In the genomic region with DNA sequence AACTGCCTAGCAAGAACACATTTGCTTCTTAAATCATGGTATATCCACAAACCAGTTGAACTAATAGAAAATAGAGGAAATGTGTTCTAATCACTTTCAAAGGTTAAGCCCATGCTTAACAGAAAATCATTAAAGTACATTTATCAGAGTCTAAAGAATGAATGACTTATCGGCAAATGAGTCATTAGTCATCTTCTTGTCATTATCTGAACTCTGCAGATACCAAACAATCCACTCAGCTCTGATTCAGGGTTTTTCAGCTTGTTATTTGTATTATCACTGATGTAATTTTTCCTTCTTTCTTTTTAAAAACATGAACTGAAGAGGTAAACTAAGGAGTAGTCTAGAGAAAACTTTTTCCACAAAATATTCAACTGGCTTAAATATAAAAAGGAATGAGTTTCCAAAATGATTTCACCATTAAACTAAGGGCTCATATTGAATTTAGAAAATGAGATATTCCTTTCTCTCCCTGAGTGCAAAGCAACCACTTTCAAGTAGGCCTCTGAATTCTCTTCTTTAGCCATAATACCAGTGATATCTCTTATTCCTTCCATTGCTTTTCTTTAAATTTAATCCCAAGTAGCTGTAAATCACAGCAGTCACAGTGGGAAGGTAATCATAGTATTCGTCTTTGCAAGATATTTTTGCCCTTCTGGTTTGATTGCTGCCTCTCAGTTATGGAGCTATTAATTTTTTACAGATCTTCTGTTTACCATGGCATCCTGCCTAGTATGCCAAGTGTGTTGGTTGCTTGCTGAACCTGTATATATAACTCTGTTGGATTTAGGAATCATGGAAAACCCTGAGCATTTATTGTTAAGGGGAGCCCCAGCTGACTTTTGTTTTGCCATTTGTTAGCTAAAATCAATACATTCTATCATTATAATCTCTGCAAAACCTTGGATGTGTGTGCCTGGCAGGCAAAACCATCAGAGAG, we compare ENCODE assay signal across 16 cellular contexts.
DNase-seq lines count a peak whose midpoint lies in the region; ATAC-seq, FAIRE-seq and TF ChIP-seq lines count a peak whose summit lies in the region.
"Had no signal": no experiment of that assay in that cellular context is flagged by ENCODE, and none has a peak within 500 bp of the region (broad histone marks: within the 10 kb centered on the region; RNA-seq: fewer than 3 reads in every experiment).

No MANE protein-coding gene starts in this region.

- no peak overlapping the region for H3K4me3 Mint-ChIP-seq in mesothelial cell of epicardium
- H3K4me3 Mint-ChIP-seq: central memory CD8-positive, alpha-beta T cell; H9 had no signal

- intact Hi-C loops in HepG2 (cut with micrococcal nuclease; ENCODE audit: unreplicated experiment) (no loop called here), upper lobe of right lung (cut with DNase I) (no loop called here)

- TF ChIP-seq CTCF in liver (IDR thresholded peaks at IDR 0.05; ENCODE audit: low read depth, low read length, missing input control) (no peak), HepG2 (CRISPR knock-in tag; IDR thresholded peaks at IDR 0.05) (no peak), upper lobe of right lung (IDR thresholded peaks at IDR 0.05) (no peak), mesothelial cell of epicardium (IDR thresholded peaks at IDR 0.05; ENCODE audit: unreplicated experiment) (no peak)

- DNase-seq in HepG2 (ENCODE audit: low spot score) (no peak), SHP77 treated with DMSO at 0.1 percent for 48 hours (lab: John Stamatoyannopoulos, UW) (peak; percentile 14), kidney glomerular epithelial cell (lab: John Stamatoyannopoulos, UW) (peak; percentile 72), upper lobe of right lung (no peak), mesothelial cell of epicardium (ENCODE audit: low spot score in 2 of 2, unreplicated experiment in 2 of 2) (no peak)
- no peak for DNase-seq in activated effector memory CD4-positive, alpha-beta T cell treated with Interleukin-2 at 50 U/mL for 16 hours
- DNase-seq: activated CD4-positive, alpha-beta T cell treated with anti-CD3 and anti-CD28 coated beads, Interleukin-2, amount 50 U/mL, for 48 hours; activated naive CD4-positive, alpha-beta T cell treated with Interleukin-2 at 50 U/mL for 16 hours; DMS79 treated with DMSO at 0.1 percent for 48 hours; H9; NCI-H187 had no signal

- H3K4me3 ChIP-seq in liver (ENCODE audit: low read depth in 1 of 3, low read length in 3 of 3) (peak overlapping the region; percentile 10 to 39 (median 10)), HepG2 (replicated peaks in 1 of 3; ENCODE audit: insufficient read depth in 1 of 3, low read depth in 2 of 3, low read length in 3 of 3) (no peak overlapping the region), upper lobe of right lung (no peak overlapping the region)

- no peaks in the 10 kb centered on the region for H3K36me3 Mint-ChIP-seq in mesothelial cell of epicardium

- H3K9me3 ChIP-seq in liver (ENCODE audit: control insufficient read depth in 4 of 4, low read length in 3 of 4) (no peaks in the 10 kb centered on the region), HepG2 (ENCODE audit: low read length) (no peaks in the 10 kb centered on the region), upper lobe of right lung (no peaks in the 10 kb centered on the region)

- no peak for TF ChIP-seq POLR2A in HepG2 (IDR thresholded peaks at IDR 0.05; ENCODE audit: insufficient read depth in 1 of 2, low read depth in 2 of 2, low read length in 2 of 2)

- no peak for ATAC-seq in HepG2
- peak; percentile 79 for ATAC-seq in upper lobe of right lung
- no peak for ATAC-seq in GM18870 (IDR thresholded peaks at IDR 0.05; ENCODE audit: unreplicated experiment)

- H2AFZ ChIP-seq in HepG2 (ENCODE audit: low read length): no peak overlapping the region

- peak overlapping the region in 1 of 2 donors; percentile 15 for H3K27ac ChIP-seq in liver (ENCODE audit: low read depth in 1 of 2, low read length in 2 of 2)
- no peak overlapping the region for H3K27ac ChIP-seq in HepG2 (ENCODE audit: extremely low read length, insufficient read depth, low read length)
- no peak overlapping the region for H3K27ac ChIP-seq in upper lobe of right lung

- H3K4me2 ChIP-seq in HepG2 (ENCODE audit: low read depth, low read length): no peak overlapping the region

- H3K9ac ChIP-seq in liver (ENCODE audit: low read depth in 1 of 2, low read length in 2 of 2): no peak overlapping the region
- H3K9ac ChIP-seq in HepG2 (ENCODE audit: insufficient read depth, low read depth, low read length): no peak overlapping the region

- H3K4me1 ChIP-seq in liver (ENCODE audit: control insufficient read depth in 4 of 4, insufficient read depth in 4 of 4, low read length in 3 of 4) (peaks cover 0 to 17% (median 7%) of the 10 kb centered on the region in 4 donors), HepG2 (ENCODE audit: insufficient read depth, low read length) (no peaks in the 10 kb centered on the region), upper lobe of right lung (no peaks in the 10 kb centered on the region)

- H4K20me1 ChIP-seq in HepG2 (ENCODE audit: insufficient read depth, low read length): no peaks in the 10 kb centered on the region

- no peak for FAIRE-seq in HepG2 (lab: Jason Lieb, UNC)
- FAIRE-seq: GM12892, keratinocyte had no signal

- no peak for TF ChIP-seq EP300 in HepG2 (IDR thresholded peaks at IDR 0.05; ENCODE audit: low read depth in 2 of 2, low read length in 2 of 2)
- no peak for TF ChIP-seq EP300 in HepG2 (CRISPR knock-in tag; IDR thresholded peaks at IDR 0.05; ENCODE audit: borderline replicate concordance)

- TF ChIP-seq RAD21 in liver (IDR thresholded peaks at IDR 0.05): peak in 1 of 2 donors; percentile 27
- TF ChIP-seq RAD21 in HepG2 (CRISPR knock-in tag; IDR thresholded peaks at IDR 0.05): no peak

- WGBS in liver: 26% methylated on average over 2 of the region's 2 CpGs
- 1% methylated on average over 2 of the region's 2 CpGs for WGBS in HepG2 (ENCODE audit: low lambda C conversion rate)

- H3K36me3 ChIP-seq in liver (ENCODE audit: control insufficient read depth in 4 of 4, insufficient read depth in 3 of 4, low read depth in 1 of 4, low read length in 3 of 4) (no peaks in the 10 kb centered on the region), HepG2 (replicated peaks in 1 of 2; ENCODE audit: control insufficient read depth in 1 of 2, insufficient read depth in 2 of 2, low read length in 2 of 2) (no peaks in the 10 kb centered on the region), upper lobe of right lung (no peaks in the 10 kb centered on the region)

- no peaks in the 10 kb centered on the region for H3K79me2 ChIP-seq in HepG2 (ENCODE audit: insufficient read depth, low read length)

- no peak overlapping the region for H3K27ac Mint-ChIP-seq in mesothelial cell of epicardium
- H3K27ac Mint-ChIP-seq: H9 had no signal

- in situ Hi-C loops in HepG2 (cut with HindIII; ENCODE audit: extremely low pct_ligation_motif_present, low pct_unique_long_range_greater_than_20kb): no loop called here

- CTCF ChIA-PET in HepG2 (lab: Yijun Ruan, JAX; ENCODE audit: low intra/inter-chr PET ratio, low total read pairs): no interaction called here

- H3K27me3 Mint-ChIP-seq in mesothelial cell of epicardium (ENCODE audit: low read depth): no peaks in the 10 kb centered on the region
- H3K27me3 Mint-ChIP-seq: central memory CD8-positive, alpha-beta T cell had no signal

- POLR2A ChIA-PET in HepG2 (lab: Yijun Ruan, JAX): no interaction called here

- H3K9me3 Mint-ChIP-seq in mesothelial cell of epicardium: no peaks in the 10 kb centered on the region
- H3K9me3 Mint-ChIP-seq: H9 had no signal

- no peaks in the 10 kb centered on the region for H3K27me3 ChIP-seq in liver (ENCODE audit: control insufficient read depth in 4 of 4, insufficient read depth in 4 of 4, low read length in 3 of 4)
- no peaks in the 10 kb centered on the region for H3K27me3 ChIP-seq in HepG2 (ENCODE audit: control insufficient read depth in 1 of 2, insufficient read depth in 2 of 2, low read length in 2 of 2)
- H3K27me3 ChIP-seq in upper lobe of right lung: no peaks in the 10 kb centered on the region

- peaks cover 10% of the 10 kb centered on the region for H3K4me1 Mint-ChIP-seq in mesothelial cell of epicardium
- H3K4me1 Mint-ChIP-seq: central memory CD8-positive, alpha-beta T cell had no signal

- BruUV-seq in HepG2 (replicated peaks; lab: Mats Ljungman, UMichigan): no TSS peak

TF ChIP-seq in liver, 16 proteins besides CTCF, POLR2A, EP300 and RAD21 (continues in another document):
- peak; percentile 70 for TF ChIP-seq SP1 (IDR thresholded peaks at IDR 0.05)

TF ChIP-seq in HepG2, 621 proteins besides CTCF, POLR2A, EP300 and RAD21 (continues in another document):
- TF ChIP-seq SCMH1 (CRISPR knock-in tag; IDR thresholded peaks at IDR 0.05; ENCODE audit: borderline replicate concordance) (no peak), KDM2A (CRISPR knock-in tag; IDR thresholded peaks at IDR 0.05; ENCODE audit: borderline replicate concordance, low read depth) (no peak), SIX1 (CRISPR knock-in tag; IDR thresholded peaks at IDR 0.05; ENCODE audit: borderline replicate concordance) (no peak), SMARCC2 (IDR thresholded peaks at IDR 0.05) (no peak), TBX2 (CRISPR knock-in tag; IDR thresholded peaks at IDR 0.05; ENCODE audit: borderline replicate concordance) (no peak), ZNF136 (CRISPR knock-in tag; IDR thresholded peaks at IDR 0.05; ENCODE audit: low read depth) (no peak), ZNF10 (CRISPR knock-in tag; IDR thresholded peaks at IDR 0.05; ENCODE audit: borderline replicate concordance, low read depth) (no peak), ZNF331 (CRISPR knock-in tag; IDR thresholded peaks at IDR 0.05) (no peak), KDM5B (CRISPR knock-in tag; IDR thresholded peaks at IDR 0.05; ENCODE audit: borderline replicate concordance) (no peak)
- TF ChIP-seq, protein P1, sequence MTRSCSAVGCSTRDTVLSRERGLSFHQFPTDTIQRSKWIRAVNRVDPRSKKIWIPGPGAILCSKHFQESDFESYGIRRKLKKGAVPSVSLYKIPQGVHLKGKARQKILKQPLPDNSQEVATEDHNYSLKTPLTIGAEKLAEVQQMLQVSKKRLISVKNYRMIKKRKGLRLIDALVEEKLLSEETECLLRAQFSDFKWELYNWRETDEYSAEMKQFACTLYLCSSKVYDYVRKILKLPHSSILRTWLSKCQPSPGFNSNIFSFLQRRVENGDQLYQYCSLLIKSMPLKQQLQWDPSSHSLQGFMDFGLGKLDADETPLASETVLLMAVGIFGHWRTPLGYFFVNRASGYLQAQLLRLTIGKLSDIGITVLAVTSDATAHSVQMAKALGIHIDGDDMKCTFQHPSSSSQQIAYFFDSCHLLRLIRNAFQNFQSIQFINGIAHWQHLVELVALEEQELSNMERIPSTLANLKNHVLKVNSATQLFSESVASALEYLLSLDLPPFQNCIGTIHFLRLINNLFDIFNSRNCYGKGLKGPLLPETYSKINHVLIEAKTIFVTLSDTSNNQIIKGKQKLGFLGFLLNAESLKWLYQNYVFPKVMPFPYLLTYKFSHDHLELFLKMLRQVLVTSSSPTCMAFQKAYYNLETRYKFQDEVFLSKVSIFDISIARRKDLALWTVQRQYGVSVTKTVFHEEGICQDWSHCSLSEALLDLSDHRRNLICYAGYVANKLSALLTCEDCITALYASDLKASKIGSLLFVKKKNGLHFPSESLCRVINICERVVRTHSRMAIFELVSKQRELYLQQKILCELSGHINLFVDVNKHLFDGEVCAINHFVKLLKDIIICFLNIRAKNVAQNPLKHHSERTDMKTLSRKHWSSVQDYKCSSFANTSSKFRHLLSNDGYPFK (CRISPR knock-in tag; IDR thresholded peaks at IDR 0.05; ENCODE audit: borderline replicate concordance): no peak

Comparison
In these comparisons a context has a peak if more than half of its experiments do, and no peak if none do; other contexts are left out.
1. H3K4me3 ChIP-seq: peak in liver (3 of 3); none in HepG2 (0 of 3) and upper lobe of right lung (single experiment).
2. DNase-seq: peak in SHP77 treated with DMSO at 0.1 percent for 48 hours (single experiment) and kidney glomerular epithelial cell (single experiment); none in HepG2 (single experiment), upper lobe of right lung (single experiment), mesothelial cell of epicardium (0 of 2) and activated effector memory CD4-positive, alpha-beta T cell treated with Interleukin-2 at 50 U/mL for 16 hours (single experiment).